8 cellular contexts compared by ENCODE assay signal in the genomic region with DNA sequence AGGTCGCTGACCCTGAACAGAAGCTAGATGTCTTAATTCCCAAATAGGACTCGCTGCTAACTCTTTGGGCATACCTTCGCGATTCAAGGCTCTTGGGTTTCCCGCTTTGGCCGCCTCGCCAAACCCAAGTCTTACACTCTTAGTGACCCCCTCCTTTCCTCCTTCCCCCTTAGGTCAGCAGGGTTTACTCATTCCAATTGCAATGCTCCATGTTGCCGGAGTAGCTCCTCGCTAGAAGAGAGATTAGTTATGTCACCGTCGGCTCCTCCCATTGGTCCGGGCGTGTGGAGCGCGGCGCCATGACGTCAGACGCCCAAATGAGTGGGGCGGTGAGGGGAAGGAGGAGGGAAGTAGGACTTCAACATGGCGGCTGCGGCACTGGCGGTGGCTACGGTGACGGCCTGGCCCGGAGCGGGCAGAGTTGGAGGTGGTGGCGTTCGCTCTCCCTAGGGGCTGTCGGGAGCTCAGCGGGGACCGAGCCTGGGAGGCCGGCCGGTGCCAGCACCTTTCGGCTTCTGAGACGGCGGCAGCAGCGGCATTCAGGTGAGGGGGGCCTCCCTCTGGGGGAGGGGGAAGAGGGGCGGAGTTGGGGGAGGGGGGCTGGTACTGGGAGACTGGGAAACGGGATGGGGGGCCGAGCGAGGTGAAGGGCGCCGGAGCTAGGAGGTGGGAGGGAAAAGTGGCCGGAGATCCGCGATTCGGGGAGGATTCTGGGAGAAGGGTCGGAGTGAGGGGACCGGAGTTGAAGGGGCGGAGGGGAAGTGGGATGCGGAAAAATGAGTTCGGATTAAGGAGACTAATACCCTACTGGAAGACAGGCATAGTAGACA. TPM values are rescaled to one million over a fixed set of nuclear protein-coding genes. Genes with fewer than 3 reads are reported as not detected.
DNase-seq lines count a peak whose midpoint lies in the region; FAIRE-seq and TF ChIP-seq lines count a peak whose summit lies in the region.

A gene (plus strand): TSS at position 346 of the 830 bp plus-strand sequence. CDS start 41,872 bp downstream, outside the sequence.

- no peaks in the 10 kb centered on the region for H3K27me3 Mint-ChIP-seq in nephron (ENCODE audit: low read depth)
- H3K27me3 Mint-ChIP-seq in stimulated activated naive CD8-positive, alpha-beta T cell treated with anti-CD3 and anti-CD28 coated beads, Interleukin-15, Interleukin-2, amounts not matched to agents 100 ng/mL and 50 ng/mL, for 24 hours = no peaks in the 10 kb centered on the region

- H3K4me2 ChIP-seq in Loucy (ENCODE audit: low read depth, low read length, poor library complexity, severe bottlenecking) = peak within 1 kb of the TSS; percentile 96

- no peaks in the 10 kb centered on the region for H3K27me3 ChIP-seq in Loucy (ENCODE audit: insufficient read depth, low read length, poor library complexity, severe bottlenecking)

- H4K20me1 ChIP-seq in Loucy (ENCODE audit: insufficient read depth, low read length, poor library complexity, severe bottlenecking) = peaks cover 15% of the 10 kb centered on the region

- DNase-seq in EL = peak; percentile 99
- DNase-seq in H54 (ENCODE audit: insufficient read length, low spot score) = peak; percentile 96
- peak; percentile 86 to 87 for DNase-seq in SHP77 (lab: John Stamatoyannopoulos, UW)
- peak; percentile 91 for DNase-seq in activated effector memory CD4-positive, alpha-beta T cell treated with Interleukin-2 at 50 U/mL for 16 hours
- peak; percentile 96 for DNase-seq in fibroblast of the aortic adventitia (ENCODE audit: low read depth)

- H3K4me3 Mint-ChIP-seq in nephron = peak within 1 kb of the TSS; percentile 92 to 98 (median 95)
- H3K4me3 Mint-ChIP-seq in stimulated activated naive CD8-positive, alpha-beta T cell treated with anti-CD3 and anti-CD28 coated beads, Interleukin-15, Interleukin-2, amounts not matched to agents 100 ng/mL and 50 ng/mL, for 24 hours = peak within 1 kb of the TSS; percentile 89

- peaks cover 6% of the 10 kb centered on the region for H3K4me1 Mint-ChIP-seq in nephron
- H3K4me1 Mint-ChIP-seq in stimulated activated naive CD8-positive, alpha-beta T cell treated with anti-CD3 and anti-CD28 coated beads, Interleukin-15, Interleukin-2, amounts not matched to agents 100 ng/mL and 50 ng/mL, for 24 hours (ENCODE audit: low read depth) = peaks cover 34% of the 10 kb centered on the region

- peaks cover 13% of the 10 kb centered on the region for H3K36me3 Mint-ChIP-seq in nephron (ENCODE audit: low read depth)
- peaks cover 1% of the 10 kb centered on the region for H3K36me3 Mint-ChIP-seq in stimulated activated naive CD8-positive, alpha-beta T cell treated with anti-CD3 and anti-CD28 coated beads, Interleukin-15, Interleukin-2, amounts not matched to agents 100 ng/mL and 50 ng/mL, for 24 hours (ENCODE audit: low read depth)

- H3K36me3 ChIP-seq in Loucy (ENCODE audit: insufficient read depth, low read length) = no peaks in the 10 kb centered on the region

- no peaks in the 10 kb centered on the region for H3F3A ChIP-seq in Loucy (ENCODE audit: low read depth)

- H3K79me2 ChIP-seq in Loucy (ENCODE audit: insufficient read depth, low read length) = peaks cover 54% of the 10 kb centered on the region

- H2AFZ ChIP-seq in Loucy (ENCODE audit: low read length) = peak within 1 kb of the TSS; percentile 99

- peaks cover 16% of the 10 kb centered on the region for H3K4me1 ChIP-seq in Loucy (ENCODE audit: insufficient read depth, low read length, poor library complexity, severe bottlenecking)

- no peaks in the 10 kb centered on the region for H3K9me2 ChIP-seq in Loucy (replicated peaks; ENCODE audit: low read depth, low read length)

- H3K9ac ChIP-seq in Loucy (ENCODE audit: low read depth, low read length, poor library complexity, severe bottlenecking) = peak within 1 kb of the TSS; percentile 83

- peak; percentile 96 for TF ChIP-seq POLR2A in H54 (IDR thresholded peaks at IDR 0.05; ENCODE audit: low read depth, low read length)

- H3K9me3 Mint-ChIP-seq in nephron = no peaks in the 10 kb centered on the region
- no peaks in the 10 kb centered on the region for H3K9me3 Mint-ChIP-seq in stimulated activated naive CD8-positive, alpha-beta T cell treated with anti-CD3 and anti-CD28 coated beads, Interleukin-15, Interleukin-2, amounts not matched to agents 100 ng/mL and 50 ng/mL, for 24 hours

- TF ChIP-seq CTCF in Loucy (conservative IDR thresholded peaks at IDR 0.05; ENCODE audit: low read length) (no peak), fibroblast of the aortic adventitia (IDR thresholded peaks at IDR 0.05; ENCODE audit: insufficient read depth, low read length) (peak; percentile 5), nephron (IDR thresholded peaks at IDR 0.05; ENCODE audit: unreplicated experiment in 3 of 3) (no peak)

- H3K4me3 ChIP-seq in Loucy (ENCODE audit: low read length, poor library complexity, severe bottlenecking) (peak within 1 kb of the TSS; percentile 91), fibroblast of the aortic adventitia (ENCODE audit: low read depth, low read length) (peak within 1 kb of the TSS; percentile 96)

- peak; percentile 95 for FAIRE-seq in H54 (lab: Jason Lieb, UNC)

- H3K27ac Mint-ChIP-seq in nephron = peak within 1 kb of the TSS; percentile 89 to 95 (median 95)
- H3K27ac Mint-ChIP-seq in stimulated activated naive CD8-positive, alpha-beta T cell treated with anti-CD3 and anti-CD28 coated beads, Interleukin-15, Interleukin-2, amounts not matched to agents 100 ng/mL and 50 ng/mL, for 24 hours = peak within 1 kb of the TSS; percentile 94

- no peaks in the 10 kb centered on the region for H3K9me3 ChIP-seq in Loucy (ENCODE audit: insufficient read depth, low read depth, low read length)

RNA-seq across cellular contexts. Expression of the gene that starts here (rescaled TPM):
- total RNA-seq in fibroblast of the aortic adventitia (ENCODE audit: low replicate concordance) = 27.5 and 57.1 TPM in 2 replicates

Comparison
In these comparisons a context has a peak if more than half of its experiments do, and no peak if none do; other contexts are left out.
1. Peak in every context shown above with its lines: DNase-seq and H3K4me3 ChIP-seq.